9 cellular contexts compared by ENCODE assay signal in the genomic region with DNA sequence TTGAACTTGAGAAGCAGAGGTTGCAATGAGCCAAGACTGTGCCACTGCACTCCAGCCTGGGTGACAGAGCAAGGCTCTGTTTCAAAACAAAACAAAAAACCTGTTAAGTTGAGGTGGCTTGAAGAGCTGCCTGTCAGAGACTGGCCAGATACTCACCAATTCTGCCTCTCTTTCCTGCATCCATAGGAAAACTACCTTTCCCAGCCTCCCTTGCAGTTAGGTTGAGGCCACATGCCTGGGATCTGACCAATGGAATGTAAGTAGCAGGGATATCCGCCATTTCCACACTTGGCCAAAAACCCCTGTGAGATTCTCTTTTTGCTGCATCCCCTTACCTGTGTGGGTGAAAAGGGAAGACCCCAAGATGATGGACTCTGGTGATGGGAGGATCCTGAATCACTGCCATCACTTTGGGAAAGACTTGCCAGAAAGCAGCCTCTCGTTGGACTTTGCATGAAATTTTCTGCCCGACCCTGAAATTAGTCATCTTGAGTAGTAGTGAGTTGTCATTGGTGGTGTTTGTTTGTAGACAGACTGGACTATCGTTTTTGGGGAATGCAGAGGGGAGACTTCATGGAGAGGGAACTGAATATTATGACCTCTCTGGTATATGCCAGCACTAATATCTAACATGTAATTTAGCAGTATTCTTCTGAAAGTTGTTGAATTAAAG. TPM values are rescaled to one million over a fixed set of nuclear protein-coding genes. Genes with fewer than 3 reads are reported as not detected.
DNase-seq lines count a peak whose midpoint lies in the region; ATAC-seq and TF ChIP-seq lines count a peak whose summit lies in the region.
"Had no signal": no experiment of that assay in that cellular context is flagged by ENCODE, and none has a peak within 500 bp of the region (broad histone marks: within the 10 kb centered on the region; RNA-seq: fewer than 3 reads in every experiment).

No MANE protein-coding gene starts in this region.

- H3K36me3 ChIP-seq in esophagus squamous epithelium, result peaks cover 0 to 55% (median 0%) of the 10 kb centered on the region in 3 donors

- DNase-seq in stimulated activated naive CD8-positive, alpha-beta T cell treated with anti-CD3 and anti-CD28 coated beads, Interleukin-15, Interleukin-2, amounts not matched to agents 100 U/mL and 50 U/mL, for 24 hours, result no peak
- no peak for DNase-seq in T-helper 17 cell
- no peak for DNase-seq in esophagus squamous epithelium (lab: John Stamatoyannopoulos, UW)
- DNase-seq in OCI-M1 (lab: John Stamatoyannopoulos, UW), result no peak

- ATAC-seq in stimulated activated naive CD8-positive, alpha-beta T cell treated with anti-CD3 and anti-CD28 coated beads, Interleukin-15, Interleukin-2, amounts not matched to agents 100 U/mL and 50 U/mL, for 24 hours, result no peak
- ATAC-seq in T-helper 17 cell, result no peak
- ATAC-seq in HG03196 (IDR thresholded peaks at IDR 0.05; ENCODE audit: unreplicated experiment), result no peak
- no peak for ATAC-seq in GM21390 (IDR thresholded peaks at IDR 0.05; ENCODE audit: unreplicated experiment)
- ATAC-seq in HG03039 (IDR thresholded peaks at IDR 0.05; ENCODE audit: unreplicated experiment), result no peak
- ATAC-seq: left lobe of liver had no signal

- H3K4me1 ChIP-seq in esophagus squamous epithelium, result peaks cover 0 to 43% (median 22%) of the 10 kb centered on the region in 3 donors

- peak overlapping the region; percentile 98 for H3K27ac Mint-ChIP-seq in stimulated activated naive CD8-positive, alpha-beta T cell treated with anti-CD3 and anti-CD28 coated beads, Interleukin-15, Interleukin-2, amounts not matched to agents 100 ng/mL and 50 ng/mL, for 24 hours
- H3K27ac Mint-ChIP-seq in T-helper 17 cell, result peak overlapping the region; percentile 100

- H3K27me3 Mint-ChIP-seq in stimulated activated naive CD8-positive, alpha-beta T cell treated with anti-CD3 and anti-CD28 coated beads, Interleukin-15, Interleukin-2, amounts not matched to agents 100 ng/mL and 50 ng/mL, for 24 hours, result no peaks in the 10 kb centered on the region
- H3K27me3 Mint-ChIP-seq in T-helper 17 cell, result no peaks in the 10 kb centered on the region

- WGBS in esophagus squamous epithelium, 2 donors, result 51 to 54% methylated on average over 4 of the region's 4 CpGs

- no peaks in the 10 kb centered on the region for H3K9me3 ChIP-seq in T-helper 17 cell (ENCODE audit: control insufficient read depth, low read length, poor library complexity, severe bottlenecking)
- H3K9me3 ChIP-seq in esophagus squamous epithelium, result no peaks in the 10 kb centered on the region

- TF ChIP-seq CTCF in esophagus squamous epithelium (IDR thresholded peaks at IDR 0.05), result no peak

- no peak for TF ChIP-seq POLR2A in esophagus squamous epithelium (IDR thresholded peaks at IDR 0.05)

- H3K36me3 Mint-ChIP-seq in stimulated activated naive CD8-positive, alpha-beta T cell treated with anti-CD3 and anti-CD28 coated beads, Interleukin-15, Interleukin-2, amounts not matched to agents 100 ng/mL and 50 ng/mL, for 24 hours (ENCODE audit: low read depth), result peaks cover 43% of the 10 kb centered on the region
- H3K36me3 Mint-ChIP-seq in T-helper 17 cell (ENCODE audit: low read depth), result peaks cover 5% of the 10 kb centered on the region

- H3K4me1 Mint-ChIP-seq in stimulated activated naive CD8-positive, alpha-beta T cell treated with anti-CD3 and anti-CD28 coated beads, Interleukin-15, Interleukin-2, amounts not matched to agents 100 ng/mL and 50 ng/mL, for 24 hours (ENCODE audit: low read depth), result peaks cover 77% of the 10 kb centered on the region
- H3K4me1 Mint-ChIP-seq in T-helper 17 cell, result peaks cover 64% of the 10 kb centered on the region

- peak overlapping the region; percentile 83 for H3K4me3 Mint-ChIP-seq in stimulated activated naive CD8-positive, alpha-beta T cell treated with anti-CD3 and anti-CD28 coated beads, Interleukin-15, Interleukin-2, amounts not matched to agents 100 ng/mL and 50 ng/mL, for 24 hours
- peak overlapping the region; percentile 90 for H3K4me3 Mint-ChIP-seq in T-helper 17 cell

- no peaks in the 10 kb centered on the region for H3K9me3 Mint-ChIP-seq in stimulated activated naive CD8-positive, alpha-beta T cell treated with anti-CD3 and anti-CD28 coated beads, Interleukin-15, Interleukin-2, amounts not matched to agents 100 ng/mL and 50 ng/mL, for 24 hours

- H3K27ac ChIP-seq in esophagus squamous epithelium, result peak overlapping the region; percentile 1 to 65 (median 40)

- intact Hi-C loops in esophagus squamous epithelium (cut with DNase I), result no loop called here

- peak overlapping the region in 1 of 4 donors; percentile 7 for H3K4me3 ChIP-seq in esophagus squamous epithelium

- no peaks in the 10 kb centered on the region for H3K27me3 ChIP-seq in esophagus squamous epithelium

RNA-seq across cellular contexts. Expression of gene GPR68, which starts 14.0 kb away (rescaled TPM):
- total RNA-seq in T-helper 17 cell (10 to 100 TPM in 1 of 2 donors, 1 to 10 TPM in 1; 7.6 to 12.4 TPM), esophagus squamous epithelium (10 to 100 TPM in 2 of 4 donors, 1 to 10 TPM in 2; 4.0 to 17.5 (median 10.2) TPM)
